Comparison of ENCODE assay signal across 11 cellular contexts in the genomic region with DNA sequence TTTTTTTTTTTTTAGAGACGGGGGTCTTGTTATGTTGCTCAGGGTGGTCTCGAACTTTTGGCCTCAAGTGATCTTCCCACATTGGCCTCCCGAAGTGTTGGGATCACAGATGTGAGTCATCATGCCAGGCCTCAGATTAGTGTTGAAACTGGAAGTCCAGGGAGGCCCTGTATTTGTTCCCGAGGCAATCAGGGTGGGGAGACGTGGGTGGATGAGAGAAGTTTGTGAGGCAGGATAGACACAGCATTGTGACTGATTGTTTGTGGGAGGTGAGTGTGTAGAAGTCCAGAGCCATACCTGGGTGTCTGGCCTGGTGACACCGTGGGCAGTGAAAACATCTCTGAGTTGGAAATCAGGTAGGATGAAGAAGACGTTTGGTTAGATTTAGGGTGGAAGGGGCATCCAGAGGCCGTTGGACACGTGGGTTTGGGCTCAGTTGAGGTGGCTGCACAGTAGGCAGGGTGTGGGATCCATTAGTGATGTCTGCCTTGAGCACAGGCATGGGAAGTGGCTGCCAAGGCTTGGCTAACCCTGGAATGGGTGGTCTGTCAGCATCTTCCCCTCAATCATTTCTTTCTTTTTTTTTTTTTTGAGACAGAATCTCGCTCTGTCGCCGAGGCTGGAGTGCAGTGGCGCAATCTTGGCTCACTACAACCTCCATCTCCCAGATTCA. TPM values are rescaled to one million over a fixed set of nuclear protein-coding genes. Genes with fewer than 3 reads are reported as not detected.
DNase-seq lines count a peak whose midpoint lies in the region; ATAC-seq and TF ChIP-seq lines count a peak whose summit lies in the region.
"Had no signal": no experiment of that assay in that cellular context is flagged by ENCODE, and none has a peak within 500 bp of the region (broad histone marks: within the 10 kb centered on the region; RNA-seq: fewer than 3 reads in every experiment).

No MANE protein-coding gene starts in this region.

- H3K4me1 ChIP-seq in HEK293 (ENCODE audit: control insufficient read depth, insufficient read depth, low read length) (peaks cover 2% of the 10 kb centered on the region; the same call in 1 of the 2 replicates), upper lobe of right lung (peaks cover 4% of the 10 kb centered on the region)

- peak overlapping the region; percentile 9 for H3K4me3 Mint-ChIP-seq in activated naive CD8-positive, alpha-beta T cell treated with anti-CD3 and anti-CD28 coated beads, Interleukin-2, amount 50 U/mL, for 24 hours
- peak overlapping the region; percentile 59 for H3K4me3 Mint-ChIP-seq in glutamatergic neuron (ENCODE audit: unreplicated experiment)

- no peaks in the 10 kb centered on the region for H3K36me3 Mint-ChIP-seq in activated naive CD8-positive, alpha-beta T cell treated with anti-CD3 and anti-CD28 coated beads, Interleukin-2, amount 50 U/mL, for 24 hours (ENCODE audit: low read depth)
- no peaks in the 10 kb centered on the region for H3K36me3 Mint-ChIP-seq in glutamatergic neuron (ENCODE audit: unreplicated experiment)

- H3K9me3 ChIP-seq in HEK293 (ENCODE audit: control insufficient read depth, insufficient read depth, low read depth, low read length), result no peaks in the 10 kb centered on the region
- no peaks in the 10 kb centered on the region for H3K9me3 ChIP-seq in upper lobe of right lung
- H3K9me3 ChIP-seq: SK-N-SH had no signal

- H3K36me3 ChIP-seq in HEK293 (ENCODE audit: control insufficient read depth in 2 of 2, insufficient read depth in 1 of 2, low read length in 2 of 2) (no peaks in the 10 kb centered on the region; a peak in 1 of 3 replicates), upper lobe of right lung (no peaks in the 10 kb centered on the region)

- peaks cover 14% of the 10 kb centered on the region for H3K4me1 Mint-ChIP-seq in activated naive CD8-positive, alpha-beta T cell treated with anti-CD3 and anti-CD28 coated beads, Interleukin-2, amount 50 U/mL, for 24 hours
- no peaks in the 10 kb centered on the region for H3K4me1 Mint-ChIP-seq in glutamatergic neuron (ENCODE audit: low read depth, unreplicated experiment)

- H3K27ac Mint-ChIP-seq in activated naive CD8-positive, alpha-beta T cell treated with anti-CD3 and anti-CD28 coated beads, Interleukin-2, amount 50 U/mL, for 24 hours, result no peak overlapping the region
- H3K27ac Mint-ChIP-seq in glutamatergic neuron (ENCODE audit: unreplicated experiment), result peak overlapping the region; percentile 64
- H3K27ac Mint-ChIP-seq: activated B cell treated with CpG ODN at 0.5 μM for 24 hours had no signal

- peaks cover 7% of the 10 kb centered on the region for H3K27me3 Mint-ChIP-seq in activated naive CD8-positive, alpha-beta T cell treated with anti-CD3 and anti-CD28 coated beads, Interleukin-2, amount 50 U/mL, for 24 hours
- peaks cover 7% of the 10 kb centered on the region for H3K27me3 Mint-ChIP-seq in glutamatergic neuron (ENCODE audit: unreplicated experiment)

- no peak for ATAC-seq in activated naive CD8-positive, alpha-beta T cell treated with anti-CD3 and anti-CD28 coated beads, Interleukin-2, amount 50 U/mL, for 24 hours
- no peak for ATAC-seq in GM18511 (IDR thresholded peaks at IDR 0.05; ENCODE audit: unreplicated experiment)
- ATAC-seq in upper lobe of right lung, result no peak

- no peak for TF ChIP-seq CTCF in HEK293 (tag by site-specific recombination; IDR thresholded peaks at IDR 0.05)
- no peak for TF ChIP-seq CTCF in glutamatergic neuron (IDR thresholded peaks at IDR 0.05; ENCODE audit: partially characterized antibody, unreplicated experiment)
- no peak for TF ChIP-seq CTCF in GM20000 (IDR thresholded peaks at IDR 0.05; ENCODE audit: extremely low read depth, missing control alignments)
- TF ChIP-seq CTCF in upper lobe of right lung (IDR thresholded peaks at IDR 0.05), result no peak

- DNase-seq in CD1c-positive myeloid dendritic cell (ENCODE audit: extremely low spot score) (peak; percentile 61), glutamatergic neuron (no peak), GM20000 (ENCODE audit: low spot score) (no peak), upper lobe of right lung (no peak), T-helper 2 cell (no peak)
- no peak for DNase-seq in activated naive CD8-positive, alpha-beta T cell treated with anti-CD3 and anti-CD28 coated beads, Interleukin-2, amount 50 U/mL, for 24 hours

- POLR2A ChIA-PET in HEK293 (lab: Yijun Ruan, JAX), result interaction anchor here (0.6 to 1.8 kb wide), 4 partner anchors 11 to 158 kb away, joined by 3 to 5 read pairs (median 4); a partner anchor contains a TSS

- no peaks in the 10 kb centered on the region for H3K9me3 Mint-ChIP-seq in activated naive CD8-positive, alpha-beta T cell treated with anti-CD3 and anti-CD28 coated beads, Interleukin-2, amount 50 U/mL, for 24 hours
- H3K9me3 Mint-ChIP-seq in glutamatergic neuron (ENCODE audit: unreplicated experiment), result peaks cover 8% of the 10 kb centered on the region
- H3K9me3 Mint-ChIP-seq: activated B cell treated with CpG ODN at 0.5 μM for 24 hours; effector memory CD8-positive, alpha-beta T cell had no signal

- no peaks in the 10 kb centered on the region for H3K27me3 ChIP-seq in upper lobe of right lung

- H3K27ac ChIP-seq in HEK293 (ENCODE audit: extremely low read depth, low read depth, low read length), result no peak overlapping the region
- no peak overlapping the region for H3K27ac ChIP-seq in upper lobe of right lung

- H3K4me3 ChIP-seq in HEK293 (ENCODE audit: low read depth, low read length) (no peak overlapping the region), upper lobe of right lung (no peak overlapping the region)

- CTCF ChIA-PET in HEK293 (lab: Yijun Ruan, JAX), result interaction anchor here (0.6 to 6.1 kb wide), 52 partner anchors 8 to 523 kb away, joined by 3 to 87 read pairs (median 6); a partner anchor contains a TSS

- intact Hi-C loops in upper lobe of right lung (cut with DNase I), result no loop called here

TF ChIP-seq in HEK293, 187 proteins besides CTCF, POLR2A, EP300 and RAD21 (continues in another document):
- TF ChIP-seq, protein P1, sequence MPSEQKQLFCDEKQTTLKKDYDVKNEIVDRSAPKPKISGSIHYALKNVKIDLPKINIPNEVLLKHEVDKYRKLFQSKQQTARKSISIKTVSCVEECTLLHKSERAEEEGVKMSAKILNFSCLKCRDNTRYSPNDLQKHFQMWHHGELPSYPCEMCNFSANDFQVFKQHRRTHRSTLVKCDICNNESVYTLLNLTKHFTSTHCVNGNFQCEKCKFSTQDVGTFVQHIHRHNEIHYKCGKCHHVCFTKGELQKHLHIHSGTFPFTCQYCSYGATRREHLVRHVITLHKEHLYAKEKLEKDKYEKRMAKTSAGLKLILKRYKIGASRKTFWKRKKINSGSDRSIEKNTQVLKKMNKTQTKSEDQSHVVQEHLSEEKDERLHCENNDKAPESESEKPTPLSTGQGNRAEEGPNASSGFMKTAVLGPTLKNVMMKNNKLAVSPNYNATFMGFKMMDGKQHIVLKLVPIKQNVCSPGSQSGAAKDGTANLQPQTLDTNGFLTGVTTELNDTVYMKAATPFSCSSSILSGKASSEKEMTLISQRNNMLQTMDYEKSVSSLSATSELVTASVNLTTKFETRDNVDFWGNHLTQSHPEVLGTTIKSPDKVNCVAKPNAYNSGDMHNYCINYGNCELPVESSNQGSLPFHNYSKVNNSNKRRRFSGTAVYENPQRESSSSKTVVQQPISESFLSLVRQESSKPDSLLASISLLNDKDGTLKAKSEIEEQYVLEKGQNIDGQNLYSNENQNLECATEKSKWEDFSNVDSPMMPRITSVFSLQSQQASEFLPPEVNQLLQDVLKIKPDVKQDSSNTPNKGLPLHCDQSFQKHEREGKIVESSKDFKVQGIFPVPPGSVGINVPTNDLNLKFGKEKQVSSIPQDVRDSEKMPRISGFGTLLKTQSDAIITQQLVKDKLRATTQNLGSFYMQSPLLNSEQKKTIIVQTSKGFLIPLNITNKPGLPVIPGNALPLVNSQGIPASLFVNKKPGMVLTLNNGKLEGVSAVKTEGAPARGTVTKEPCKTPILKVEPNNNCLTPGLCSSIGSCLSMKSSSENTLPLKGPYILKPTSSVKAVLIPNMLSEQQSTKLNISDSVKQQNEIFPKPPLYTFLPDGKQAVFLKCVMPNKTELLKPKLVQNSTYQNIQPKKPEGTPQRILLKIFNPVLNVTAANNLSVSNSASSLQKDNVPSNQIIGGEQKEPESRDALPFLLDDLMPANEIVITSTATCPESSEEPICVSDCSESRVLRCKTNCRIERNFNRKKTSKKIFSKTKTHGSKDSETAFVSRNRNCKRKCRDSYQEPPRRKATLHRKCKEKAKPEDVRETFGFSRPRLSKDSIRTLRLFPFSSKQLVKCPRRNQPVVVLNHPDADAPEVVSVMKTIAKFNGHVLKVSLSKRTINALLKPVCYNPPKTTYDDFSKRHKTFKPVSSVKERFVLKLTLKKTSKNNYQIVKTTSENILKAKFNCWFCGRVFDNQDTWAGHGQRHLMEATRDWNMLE (tag by site-specific recombination; conservative IDR thresholded peaks at IDR 0.05; ENCODE audit: low read depth), result no peak
- no peak for TF ChIP-seq ZEB2 (tag by site-specific recombination; IDR thresholded peaks at IDR 0.05)
- no peak for TF ChIP-seq ZNF112 (tag by site-specific recombination; IDR thresholded peaks at IDR 0.05)
- TF ChIP-seq, protein P2, sequence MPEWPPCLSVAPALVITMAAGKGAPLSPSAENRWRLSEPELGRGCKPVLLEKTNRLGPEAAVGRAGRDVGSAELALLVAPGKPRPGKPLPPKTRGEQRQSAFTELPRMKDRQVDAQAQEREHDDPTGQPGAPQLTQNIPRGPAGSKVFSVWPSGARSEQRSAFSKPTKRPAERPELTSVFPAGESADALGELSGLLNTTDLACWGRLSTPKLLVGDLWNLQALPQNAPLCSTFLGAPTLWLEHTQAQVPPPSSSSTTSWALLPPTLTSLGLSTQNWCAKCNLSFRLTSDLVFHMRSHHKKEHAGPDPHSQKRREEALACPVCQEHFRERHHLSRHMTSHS (tag by site-specific recombination; IDR thresholded peaks at IDR 0.05), result no peak

RNA-seq across cellular contexts. Expression of a gene that starts 12.4 kb away (rescaled TPM):
- total RNA-seq in glutamatergic neuron (ENCODE audit: unreplicated experiment) (179 TPM), upper lobe of right lung (13.3 TPM)

RNA-seq across cellular contexts. Expression of a gene that starts 13.8 kb away (rescaled TPM):
- 6.6 TPM for total RNA-seq in glutamatergic neuron (ENCODE audit: unreplicated experiment)
- 0.67 TPM for total RNA-seq in upper lobe of right lung

RNA-seq across cellular contexts. Expression of a gene that starts 16.6 kb away (rescaled TPM):
- not detected for total RNA-seq in glutamatergic neuron (ENCODE audit: unreplicated experiment)
- 3.6 TPM for total RNA-seq in upper lobe of right lung

RNA-seq across cellular contexts. Expression of a gene that starts 22.9 kb away (rescaled TPM):
- total RNA-seq in glutamatergic neuron (ENCODE audit: unreplicated experiment) (73.6 TPM), upper lobe of right lung (155 TPM)

Comparison
In these comparisons a context has a peak if more than half of its experiments do, and no peak if none do; other contexts are left out.
1. RNA of a gene that starts 12.4 kb away (total RNA-seq): 179 TPM in glutamatergic neuron (single experiment); 13.3 TPM in upper lobe of right lung (single experiment); every median in the first group is over 10 times any median in the second.